In genomic region chr4:151361966-151362365, GRCh38 we compare ENCODE assay signal across 11 cellular contexts. TPM values are rescaled to one million over a fixed set of nuclear protein-coding genes. Genes with fewer than 3 reads are reported as not detected.
A peak's percentile ranks its signal among the peaks of the same experiment; 100 is the strongest.
DNase-seq lines count a peak whose midpoint lies in the region; ATAC-seq, FAIRE-seq and TF ChIP-seq lines count a peak whose summit lies in the region.
"Had no signal": no experiment of that assay in that cellular context is flagged by ENCODE, and none has a peak within 500 bp of the region (broad histone marks: within the 10 kb centered on the region; RNA-seq: fewer than 3 reads in every experiment).

No MANE protein-coding gene starts in this region.

- no peaks in the 10 kb centered on the region for H3K9me2 ChIP-seq in Karpas-422 (replicated peaks; ENCODE audit: insufficient read depth, low read length)

- WGBS in H1 (ENCODE audit: extremely low coverage in 1 of 2, insufficient coverage in 1 of 2, insufficient read length in 1 of 2, insufficient replicate concordance in 2 of 2, low coverage in 1 of 2, low lambda C conversion rate in 2 of 2, missing lambda C conversion rate in 1 of 2), 2 experiments: 92% methylated on average over 13 of the region's 13 CpGs; no CpG with 5 or more reads in 1 of the 2 experiments

- DNase-seq in ELF-1 (ENCODE audit: low read depth, low spot score) (peak; percentile 9), Karpas-422 (no peak), H1 (ENCODE audit: low read depth in 1 of 2, low spot score in 2 of 2) (no peak), osteoblast (ENCODE audit: insufficient read length, low spot score, missing footprints) (no peak), breast epithelium (ENCODE audit: low spot score in 2 of 2) (no peak)

- TF ChIP-seq EP300 in H1 (IDR thresholded peaks at IDR 0.05; ENCODE audit: borderline replicate concordance in 1 of 2, low read depth in 2 of 2, low read length in 2 of 2): no peak

- POLR2A ChIA-PET in H1 (lab: Charles Lee; ENCODE audit: partially characterized antibody): interaction anchor here (1.0 to 1.2 kb wide), 2 partner anchors 37 to 424 kb away, joined by 3 to 4 read pairs; partner anchors contain the start of gene SH3D19

- H3K4me2 ChIP-seq in Karpas-422 (ENCODE audit: low read depth, low read length, poor library complexity, severe bottlenecking): no peak overlapping the region
- H3K4me2 ChIP-seq in H1 (ENCODE audit: insufficient read depth in 1 of 2, low read depth in 2 of 2, low read length in 2 of 2): no peak overlapping the region
- H3K4me2 ChIP-seq in osteoblast (ENCODE audit: insufficient read depth, low read length): no peak overlapping the region

- H2BK5ac ChIP-seq in H1 (ENCODE audit: low read depth, low read length): no peak overlapping the region

- H3K9me3 ChIP-seq in Karpas-422 (ENCODE audit: low read length): no peaks in the 10 kb centered on the region
- H3K9me3 ChIP-seq in H1 (ENCODE audit: insufficient read depth in 2 of 2, low read depth in 1 of 2, low read length in 1 of 2): no peaks in the 10 kb centered on the region
- no peaks in the 10 kb centered on the region for H3K9me3 ChIP-seq in osteoblast (ENCODE audit: low read depth, low read length)
- no peaks in the 10 kb centered on the region for H3K9me3 ChIP-seq in breast epithelium
- H3K9me3 ChIP-seq: BE2C had no signal

- H4K91ac ChIP-seq in H1 (replicated peaks; ENCODE audit: insufficient read length, low read length): no peak overlapping the region

- H4K5ac ChIP-seq in H1 (ENCODE audit: insufficient read length, low read depth, low read length): no peak overlapping the region

- H2BK15ac ChIP-seq in H1 (ENCODE audit: low read length): no peak overlapping the region

- no peak overlapping the region for H3K9ac ChIP-seq in Karpas-422 (ENCODE audit: low read length)
- no peak overlapping the region for H3K9ac ChIP-seq in H1 (replicated peaks in 1 of 4; ENCODE audit: extremely low read depth in 1 of 4, low read depth in 3 of 4, low read length in 3 of 4)

- no peak for TF ChIP-seq RAD21 in H1 (IDR thresholded peaks at IDR 0.05 in 1 of 2, conservative IDR thresholded peaks at IDR 0.05 in 1 of 2; ENCODE audit: low read depth in 2 of 2, low read length in 2 of 2)

- H2AFZ ChIP-seq in Karpas-422 (ENCODE audit: low read length) (0 out of 2 replicates have a peak overlapping the region, but pooled peaks have one; percentile 26), H1 (ENCODE audit: low read length) (no peak overlapping the region), osteoblast (ENCODE audit: low read length) (peak overlapping the region; percentile 0)

- H4K8ac ChIP-seq in H1 (ENCODE audit: extremely low read depth, insufficient read depth, low read length): no peak overlapping the region

- H2AK5ac ChIP-seq in H1 (ENCODE audit: low read depth, low read length): no peak overlapping the region

- H3K27me3 ChIP-seq in Karpas-422 (ENCODE audit: low read length) (no peaks in the 10 kb centered on the region), H1 (replicated peaks in 1 of 4; ENCODE audit: control insufficient read depth in 3 of 4, extremely low read depth in 1 of 4, insufficient read depth in 3 of 4, low read length in 3 of 4) (no peaks in the 10 kb centered on the region), osteoblast (ENCODE audit: insufficient read depth, low read length) (no peaks in the 10 kb centered on the region), breast epithelium (no peaks in the 10 kb centered on the region)
- H3K27me3 ChIP-seq: BE2C had no signal

- intact Hi-C loops in breast epithelium (cut with DNase I; ENCODE audit: low total_unique reads): no loop called here

- no peak overlapping the region for H3K27ac ChIP-seq in Karpas-422 (ENCODE audit: low read length)
- no peak overlapping the region for H3K27ac ChIP-seq in H1 (ENCODE audit: low read depth, low read length)
- no peak overlapping the region for H3K27ac ChIP-seq in osteoblast (ENCODE audit: low read depth, low read length)
- no peak overlapping the region for H3K27ac ChIP-seq in breast epithelium
- H3K27ac ChIP-seq: C4-2B had no signal

- no peak for TF ChIP-seq POLR2A in H1 (IDR thresholded peaks at IDR 0.05; ENCODE audit: control extremely low read depth in 1 of 2, low read depth in 2 of 2, low read length in 2 of 2)
- no peak for TF ChIP-seq POLR2A in breast epithelium (IDR thresholded peaks at IDR 0.05)

- H3K79me2 ChIP-seq in Karpas-422 (ENCODE audit: low read length) (no peaks in the 10 kb centered on the region), H1 (ENCODE audit: control insufficient read depth in 1 of 2, insufficient read depth in 2 of 2, low read length in 2 of 2) (no peaks in the 10 kb centered on the region), osteoblast (ENCODE audit: insufficient read depth, low read length) (no peaks in the 10 kb centered on the region)

- no peaks in the 10 kb centered on the region for H3K4me1 ChIP-seq in Karpas-422 (ENCODE audit: low read length)
- H3K4me1 ChIP-seq in H1 (replicated peaks in 1 of 4; ENCODE audit: control insufficient read depth in 3 of 4, insufficient read depth in 4 of 4, low read length in 3 of 4): peaks cover 0 to 2% (median 0%) of the 10 kb centered on the region in 4 experiments; a peak in 1 of 7 replicates
- H3K4me1 ChIP-seq in osteoblast (ENCODE audit: insufficient read depth, low read length): no peaks in the 10 kb centered on the region
- no peaks in the 10 kb centered on the region for H3K4me1 ChIP-seq in breast epithelium
- H3K4me1 ChIP-seq: BE2C had no signal

- H2BK120ac ChIP-seq in H1 (replicated peaks; ENCODE audit: low read depth, low read length): no peak overlapping the region

- ATAC-seq in GM21825 (IDR thresholded peaks at IDR 0.05; ENCODE audit: unreplicated experiment) (no peak), GM19035 (IDR thresholded peaks at IDR 0.05; ENCODE audit: unreplicated experiment) (no peak)

- no peaks in the 10 kb centered on the region for H3K79me1 ChIP-seq in H1 (ENCODE audit: low read depth, low read length)

- no peak for FAIRE-seq in H1 (lab: Jason Lieb, UNC)

- H3K18ac ChIP-seq in H1 (ENCODE audit: extremely low read depth, low read length): no peak overlapping the region

- H3K4me3 ChIP-seq in Karpas-422 (ENCODE audit: low read length): no peak overlapping the region
- no peak overlapping the region for H3K4me3 ChIP-seq in H1 (ENCODE audit: extremely low read depth in 1 of 4, insufficient read depth in 2 of 4, low read depth in 3 of 4, low read length in 4 of 4)
- no peak overlapping the region for H3K4me3 ChIP-seq in osteoblast (ENCODE audit: insufficient read depth, low read length)
- no peak overlapping the region for H3K4me3 ChIP-seq in breast epithelium

- H3K36me3 ChIP-seq in Karpas-422 (ENCODE audit: insufficient read depth, low read length) (no peaks in the 10 kb centered on the region), H1 (ENCODE audit: control insufficient read depth in 2 of 4, insufficient read depth in 4 of 4, low read length in 3 of 4) (no peaks in the 10 kb centered on the region), osteoblast (ENCODE audit: insufficient read depth, low read length) (no peaks in the 10 kb centered on the region), breast epithelium (no peaks in the 10 kb centered on the region)
- H3K36me3 ChIP-seq: BE2C had no signal

- H2BK20ac ChIP-seq in H1 (ENCODE audit: low read length): no peak overlapping the region

- H3K23me2 ChIP-seq in H1 (ENCODE audit: low read depth, low read length): peaks cover 2% of the 10 kb centered on the region; the same call in 1 of the 2 replicates

- CTCF ChIA-PET in H1 (lab: Charles Lee; ENCODE audit: partially characterized antibody): interaction anchor here (0.7 to 4.0 kb wide), 20 partner anchors 8 to 1156 kb away, joined by 3 to 20 read pairs (median 4); partner anchors contain the start of genes PRSS48 and SH3D19

- TF ChIP-seq CTCF in H1 (IDR thresholded peaks at IDR 0.05; ENCODE audit: control extremely low read depth in 1 of 3, insufficient read depth in 1 of 3, low read depth in 1 of 3, low read length in 3 of 3) (no peak), osteoblast (IDR thresholded peaks at IDR 0.05; ENCODE audit: extremely low read depth, low read depth, low read length) (no peak), breast epithelium (IDR thresholded peaks at IDR 0.05) (no peak)

- no peak overlapping the region for H3K14ac ChIP-seq in H1 (ENCODE audit: insufficient read length)

- no peak overlapping the region for H2BK12ac ChIP-seq in H1 (ENCODE audit: low read depth, low read length)

- no peak overlapping the region for H3K23ac ChIP-seq in H1 (ENCODE audit: insufficient read length)

- H4K20me1 ChIP-seq in Karpas-422 (ENCODE audit: insufficient read depth, low read depth, low read length) (no peaks in the 10 kb centered on the region), H1 (replicated peaks in 1 of 2; ENCODE audit: control insufficient read depth in 1 of 2, insufficient read depth in 2 of 2, low read length in 2 of 2) (no peaks in the 10 kb centered on the region), osteoblast (ENCODE audit: insufficient read depth, low read length) (no peaks in the 10 kb centered on the region)

- H3K56ac ChIP-seq in H1 (replicated peaks; ENCODE audit: insufficient read length, low read depth, low read length): no peak overlapping the region

- H3K4ac ChIP-seq in H1 (replicated peaks; ENCODE audit: insufficient read length, low read depth, low read length): no peak overlapping the region

RNA-seq across cellular contexts. Expression of gene SH3D19, which starts 36.6 kb away (rescaled TPM):
- not detected in 2 replicates for total RNA-seq in Karpas-422 (2014; rRNA removed; shearing (Covaris generic); ENCODE audit: low replicate concordance)
- total RNA-seq in H1 (2021; fragmentation: NEBNext Ultra II Directional; extraction: Animal tissue kit (Norgen Biotek cat#: 25700)): 51.3 and 55.8 TPM in 2 replicates
- polyA plus RNA-seq in H1 (2011; rRNA removed): 9.1 and 11.7 TPM in 2 replicates
- 14.3 TPM for polyA plus RNA-seq in H1 (2011; cell fraction: cytosol; rRNA removed)
- polyA plus RNA-seq in H1 (2011; cell fraction: nucleus; rRNA removed): 21.3 TPM
- 23.3 to 35.1 TPM (median 25.3 TPM) in 4 replicates for polyA plus RNA-seq in H1 (2012, experiment 1 of 2)
- 3.2 TPM for polyA plus RNA-seq in H1 (2012, experiment 2 of 2)
- 31.9 TPM for polyA plus RNA-seq in H1 (2013, experiment 1 of 2)
- polyA plus RNA-seq in H1 (2013, experiment 2 of 2): 31.4 TPM
- 20.8 and 30.8 TPM in 2 replicates for polyA minus RNA-seq in H1 (2011; rRNA and poly(A)+ RNA removed)
- polyA minus RNA-seq in H1 (2011; cell fraction: cytosol; rRNA and poly(A)+ RNA removed): 20.8 TPM
- polyA minus RNA-seq in H1 (2011; cell fraction: nucleus; rRNA and poly(A)+ RNA removed): 39.9 TPM
- total RNA-seq in osteoblast (74.9 and 86.0 TPM in 2 replicates), breast epithelium (100 to 1,000 TPM in 2 of 3 donors, 10 to 100 TPM in 1; 82.9 to 297 (median 113) TPM)

RNA-seq across cellular contexts. Expression of gene FHIP1A, which starts 47.0 kb away (rescaled TPM):
- total RNA-seq in Karpas-422 (2014; rRNA removed; shearing (Covaris generic); ENCODE audit: low replicate concordance): not detected in 2 replicates
- total RNA-seq in H1 (2021; fragmentation: NEBNext Ultra II Directional; extraction: Animal tissue kit (Norgen Biotek cat#: 25700)): 75.2 and 76.3 TPM in 2 replicates
- polyA plus RNA-seq in H1 (2011; rRNA removed): 17.9 and 19.8 TPM in 2 replicates
- 21.9 TPM for polyA plus RNA-seq in H1 (2011; cell fraction: cytosol; rRNA removed)
- 29.3 TPM for polyA plus RNA-seq in H1 (2011; cell fraction: nucleus; rRNA removed)
- 12.1 to 21.6 TPM (median 17.2 TPM) in 4 replicates for polyA plus RNA-seq in H1 (2012, experiment 1 of 2)
- 3.6 TPM for polyA plus RNA-seq in H1 (2012, experiment 2 of 2)
- 19.0 TPM for polyA plus RNA-seq in H1 (2013, experiment 1 of 2)
- 20.8 TPM for polyA plus RNA-seq in H1 (2013, experiment 2 of 2)
- polyA minus RNA-seq in H1 (2011; rRNA and poly(A)+ RNA removed): 121 and 133 TPM in 2 replicates
- 51.7 TPM for polyA minus RNA-seq in H1 (2011; cell fraction: cytosol; rRNA and poly(A)+ RNA removed)
- polyA minus RNA-seq in H1 (2011; cell fraction: nucleus; rRNA and poly(A)+ RNA removed): 107 TPM
- total RNA-seq in osteoblast: 4.4 and 4.7 TPM in 2 replicates
- 10 to 100 TPM in 2 of 3 donors, under 1 TPM in 1; 0.32 to 50.2 (median 22.3) TPM for total RNA-seq in breast epithelium
- polyA plus RNA-seq: AG04450, IgD-negative memory B cell had no signal

Comparison
In these comparisons a context has a peak if more than half of its experiments do, and no peak if none do; other contexts are left out.
1. RNA of gene SH3D19, which starts 36.6 kb away (total RNA-seq): 82.9 to 297 TPM in breast epithelium, 74.9 to 86.0 TPM in osteoblast and 51.3 to 55.8 TPM in H1; not detected in Karpas-422; every median in the first group is over 10 times any median in the second.